Comparison of ENCODE assay signal across 18 cellular contexts in the genomic region with DNA sequence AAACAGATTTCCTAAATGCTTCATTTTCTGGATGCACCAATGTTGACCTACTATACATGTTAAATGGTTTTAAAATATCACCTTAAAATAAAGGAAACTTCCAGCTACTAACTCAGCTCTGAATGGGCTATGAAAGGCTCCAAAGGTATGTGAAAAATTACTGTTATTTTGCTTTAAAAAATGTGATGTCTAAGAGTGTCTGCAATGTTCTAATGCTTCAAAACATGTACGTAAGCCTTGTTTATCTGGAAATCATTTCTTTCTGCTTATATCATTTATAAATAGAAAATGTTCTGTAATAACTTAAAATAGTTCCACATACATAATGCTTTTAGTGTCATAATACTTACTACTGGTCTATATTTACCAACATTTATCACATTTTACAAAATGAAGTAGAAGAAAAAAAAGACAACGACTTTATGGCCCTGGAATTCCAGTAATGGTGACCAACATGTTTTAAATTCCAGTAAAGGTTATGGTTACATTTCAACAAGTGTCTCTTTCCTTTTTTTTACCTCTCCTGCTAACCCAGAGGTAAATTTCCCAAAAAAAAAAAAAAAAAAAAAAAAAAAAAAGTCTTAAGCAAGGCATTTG. TPM values are rescaled to one million over a fixed set of nuclear protein-coding genes. Genes with fewer than 3 reads are reported as not detected.
DNase-seq lines count a peak whose midpoint lies in the region; ATAC-seq and TF ChIP-seq lines count a peak whose summit lies in the region.
"Had no signal": no experiment of that assay in that cellular context is flagged by ENCODE, and none has a peak within 500 bp of the region (broad histone marks: within the 10 kb centered on the region; RNA-seq: fewer than 3 reads in every experiment).

No MANE protein-coding gene starts in this region.

- intact Hi-C loops in adrenal gland (cut with DNase I): loop anchor here in 1 of 2 donors (5.0 kb wide), 3 partner anchors 830 to 1460 kb away; no protein-coding TSS in a partner anchor

- TF ChIP-seq CTCF in fibroblast of the aortic adventitia (IDR thresholded peaks at IDR 0.05; ENCODE audit: insufficient read depth, low read length) (no peak), retinal pigment epithelial cell (conservative IDR thresholded peaks at IDR 0.05; ENCODE audit: low read depth, low read length) (no peak), adrenal gland (IDR thresholded peaks at IDR 0.05) (no peak)

- DNase-seq in SJSA1 (ENCODE audit: low read depth in 1 of 2, low spot score in 2 of 2) (peak in 1 of 2 experiments; percentile 69), fibroblast of the aortic adventitia (ENCODE audit: low read depth) (peak; percentile 44), retinal pigment epithelial cell (ENCODE audit: low read depth) (no peak), SKM-1 treated with dmso at 0.1 percent for 144 hours (lab: John Stamatoyannopoulos, UW; ENCODE audit: unreplicated experiment) (no peak), NCI-H1930 (lab: John Stamatoyannopoulos, UW) (no peak), adrenal gland (no peak)
- DNase-seq: activated CD4-positive, alpha-beta memory T cell treated with anti-CD3 and anti-CD28 coated beads, Interleukin-2, amount 10 ng/mL, durations not matched to agents 7 days and 5 days; amygdala; cortex of kidney; GOT3; heart right ventricle; naive thymus-derived CD4-positive, alpha-beta T cell; NCI-H2107; Peyer's patch; stimulated activated CD4-positive, alpha-beta T cell treated with anti-CD3 and anti-CD28 coated beads, Interleukin-2, amount 100 ng/mL, for 48 hours had no signal

- peak overlapping the region; percentile 78; the same call in 1 of the 2 replicates for H3K9ac ChIP-seq in ES-I3 (ENCODE audit: low read depth, low read length)

- no peak for ATAC-seq in HG03196 (IDR thresholded peaks at IDR 0.05; ENCODE audit: unreplicated experiment)
- ATAC-seq: naive thymus-derived CD4-positive, alpha-beta T cell had no signal

- H3K9me3 ChIP-seq in ES-I3 (ENCODE audit: control insufficient read depth, insufficient read depth, low read length) (no peaks in the 10 kb centered on the region), SJSA1 (replicated peaks) (no peaks in the 10 kb centered on the region), adrenal gland (replicated peaks in 1 of 3) (no peaks in the 10 kb centered on the region)
- H3K9me3 ChIP-seq: heart right ventricle, Peyer's patch had no signal

- no peaks in the 10 kb centered on the region for H3K27me3 ChIP-seq in SJSA1 (replicated peaks)
- H3K27me3 ChIP-seq in adrenal gland: peaks cover 29% of the 10 kb centered on the region

- H3K36me3 ChIP-seq in ES-I3 (ENCODE audit: insufficient read depth, low read length) (no peaks in the 10 kb centered on the region), SJSA1 (peaks cover 14% of the 10 kb centered on the region), adrenal gland (replicated peaks in 1 of 2) (no peaks in the 10 kb centered on the region)
- H3K36me3 ChIP-seq: heart right ventricle, Peyer's patch had no signal

- 57 to 73% (median 60%) methylated on average over 2 of the region's 2 CpGs for WGBS in adrenal gland, 4 donors

- H3K27ac ChIP-seq in SJSA1: peak overlapping the region; percentile 84
- no peak overlapping the region for H3K27ac ChIP-seq in adrenal gland
- H3K27ac ChIP-seq: C4-2B, Peyer's patch had no signal

- TF ChIP-seq POLR2A in adrenal gland (IDR thresholded peaks at IDR 0.05): no peak

- H3K4me1 ChIP-seq in ES-I3 (ENCODE audit: insufficient read depth, low read length) (peaks cover 38% of the 10 kb centered on the region), SJSA1 (replicated peaks) (peaks cover 27% of the 10 kb centered on the region), adrenal gland (replicated peaks in 1 of 2) (peaks cover 21 to 25% of the 10 kb centered on the region in 2 donors)

- H3K4me3 ChIP-seq in SJSA1 (peak overlapping the region; percentile 66; the same call in 1 of the 2 replicates), fibroblast of the aortic adventitia (ENCODE audit: low read depth, low read length) (peak overlapping the region; percentile 94), retinal pigment epithelial cell (ENCODE audit: low read length) (peak overlapping the region; percentile 97), adrenal gland (no peak overlapping the region)
- H3K4me3 ChIP-seq: Peyer's patch had no signal

RNA-seq across cellular contexts. Expression of gene BDNF, which starts 2.5 kb away (rescaled TPM):
- 22.4 and 23.6 TPM in 2 replicates for total RNA-seq in SJSA1 (2014; rRNA removed; shearing (Covaris generic))
- total RNA-seq in fibroblast of the aortic adventitia (ENCODE audit: low replicate concordance) (2.0 and 8.1 TPM in 2 replicates), adrenal gland (under 1 TPM in 6 of 8 donors, not detected in 2; under 0.01 to 0.42 (median 0.20) TPM)
- under 1 TPM; 0.08 to 0.31 (median 0.24) TPM for polyA plus RNA-seq in adrenal gland
- total RNA-seq: activated CD4-positive, alpha-beta memory T cell treated with anti-CD3 and anti-CD28 coated beads, Interleukin-2, amount 10 ng/mL, durations not matched to agents 7 days and 5 days; naive thymus-derived CD4-positive, alpha-beta T cell had no signal
- polyA plus RNA-seq: naive thymus-derived CD4-positive, alpha-beta T cell had no signal

Comparison
In these comparisons a context has a peak if more than half of its experiments do, and no peak if none do; other contexts are left out.
1. H3K4me3 ChIP-seq: peak in SJSA1 (single experiment), fibroblast of the aortic adventitia (single experiment) and retinal pigment epithelial cell (single experiment); none in adrenal gland (0 of 4).